ENCODE assay signal across 1 cellular context in genomic region chr9:95574176-95574575, GRCh38.
TF ChIP-seq lines count a peak whose summit lies in the region.

No MANE protein-coding gene starts in this region.

TF ChIP-seq in HCT116, 20 proteins besides CTCF, POLR2A, EP300 and RAD21 (continued from another document):
- TF ChIP-seq REST (IDR thresholded peaks at IDR 0.05; ENCODE audit: low read depth) (no peak), MAX (IDR thresholded peaks at IDR 0.05) (no peak), EGR1 (IDR thresholded peaks at IDR 0.05; ENCODE audit: low read depth) (no peak)
